In genomic region chr2:100417745-100418090, GRCh38 we compare ENCODE assay signal across 8 cellular contexts. TPM values are rescaled to one million over a fixed set of nuclear protein-coding genes. Genes with fewer than 3 reads are reported as not detected.
DNase-seq lines count a peak whose midpoint lies in the region; ATAC-seq and TF ChIP-seq lines count a peak whose summit lies in the region.

No MANE protein-coding gene starts in this region.

- peak overlapping the region; percentile 81 to 90 (median 83) for H3K4me3 Mint-ChIP-seq in T-cell

- H3K27ac ChIP-seq in rectal smooth muscle tissue (ENCODE audit: low read depth, low read length) = peak overlapping the region; percentile 57
- no peak overlapping the region for H3K27ac ChIP-seq in PC-9

- intact Hi-C loops in PC-9 (cut with micrococcal nuclease; ENCODE audit: unreplicated experiment) = no loop called here

- CTCF ChIA-PET in T-cell (lab: Charles Lee) = no interaction called here
- CTCF ChIA-PET in PC-9 (lab: Charles Lee) = no interaction called here

- TF ChIP-seq CTCF in GM12875 (IDR thresholded peaks at IDR 0.05; ENCODE audit: borderline replicate concordance, insufficient read depth, low read depth, low read length) = no peak
- no peak for TF ChIP-seq CTCF in fibroblast of pulmonary artery (IDR thresholded peaks at IDR 0.05; ENCODE audit: low read length, missing control alignments)
- TF ChIP-seq CTCF in PC-9 (conservative IDR thresholded peaks at IDR 0.05) = no peak

- no peaks in the 10 kb centered on the region for H3K9me2 ChIP-seq in PC-9 (ENCODE audit: insufficient read depth)

- H3K9me3 ChIP-seq in PC-9 (ENCODE audit: insufficient read depth, low read depth) = no peaks in the 10 kb centered on the region

- peaks cover 0 to 5% of the 10 kb centered on the region in 2 donors for H3K27me3 Mint-ChIP-seq in T-cell

- no peak overlapping the region for H3K27ac Mint-ChIP-seq in T-cell

- no peaks in the 10 kb centered on the region for H3K36me3 ChIP-seq in rectal smooth muscle tissue (ENCODE audit: control insufficient read depth, insufficient read depth, low read length)
- H3K36me3 ChIP-seq in PC-9 (ENCODE audit: low read depth) = no peaks in the 10 kb centered on the region

- POLR2A ChIA-PET in T-cell (lab: Charles Lee) (no interaction called here), PC-9 (lab: Charles Lee; ENCODE audit: unreplicated experiment) (no interaction called here)

- no peak overlapping the region for H2AFZ ChIP-seq in PC-9

- peak overlapping the region; percentile 56 for H3K4me3 ChIP-seq in GM12875 (ENCODE audit: low read depth, low read length)
- H3K4me3 ChIP-seq in fibroblast of pulmonary artery (replicated peaks; ENCODE audit: low read depth, low read length) = peak overlapping the region; percentile 73
- peak overlapping the region; percentile 70 for H3K4me3 ChIP-seq in rectal smooth muscle tissue (ENCODE audit: low read length)
- H3K4me3 ChIP-seq in PC-9 = no peak overlapping the region

- H3F3A ChIP-seq in PC-9 (ENCODE audit: insufficient read depth, low read depth) = no peaks in the 10 kb centered on the region

- no TSS peak for BruUV-seq in PC-9 (replicated peaks; lab: Mats Ljungman, UMichigan)

- H4K20me1 ChIP-seq in PC-9 (ENCODE audit: insufficient read depth) = no peaks in the 10 kb centered on the region

- no peak overlapping the region for H3K4me2 ChIP-seq in PC-9

- H3K4me1 Mint-ChIP-seq in T-cell = peaks cover 15 to 22% (median 22%) of the 10 kb centered on the region in 3 donors

- H3K4me1 ChIP-seq in rectal smooth muscle tissue (ENCODE audit: control insufficient read depth, insufficient read depth, low read length) (peaks cover 5% of the 10 kb centered on the region), PC-9 (replicated peaks; ENCODE audit: insufficient read depth) (no peaks in the 10 kb centered on the region)

- no peak overlapping the region for H3K9ac ChIP-seq in rectal smooth muscle tissue (ENCODE audit: low read length)

- peaks cover 2% of the 10 kb centered on the region for H3K27me3 ChIP-seq in rectal smooth muscle tissue (ENCODE audit: control insufficient read depth, insufficient read depth, low read length)
- H3K27me3 ChIP-seq in PC-9 (ENCODE audit: insufficient read depth, low read depth) = peaks cover 71% of the 10 kb centered on the region

- no peaks in the 10 kb centered on the region for H3K79me2 ChIP-seq in PC-9 (ENCODE audit: low read depth)

- H3K36me3 Mint-ChIP-seq in T-cell = peaks cover 3% of the 10 kb centered on the region

- H3K9me3 Mint-ChIP-seq in T-cell = no peaks in the 10 kb centered on the region

- DNase-seq in T-cell = no peak
- DNase-seq in fibroblast of pulmonary artery (ENCODE audit: low read depth) = peak; percentile 23
- no peak for DNase-seq in NCI-H2171 (lab: John Stamatoyannopoulos, UW)
- no peak for DNase-seq in PC-9
- DNase-seq in C1 segment of cervical spinal cord (lab: John Stamatoyannopoulos, UW) = no peak

- ATAC-seq in T-cell (replicated peaks in 1 of 4) = no peak
- no peak for ATAC-seq in GM18517 (IDR thresholded peaks at IDR 0.05; ENCODE audit: unreplicated experiment)

RNA-seq across cellular contexts. Expression of gene CHST10, which starts 0.2 kb away (rescaled TPM):
- total RNA-seq in T-cell = 1 to 10 TPM; 3.4 to 5.8 (median 4.1) TPM
- not detected in 2 replicates for total RNA-seq in PC-9 (2021)

RNA-seq across cellular contexts. Expression of gene NMS, which starts 52.6 kb away (rescaled TPM):
- total RNA-seq in T-cell = not detected
- total RNA-seq in PC-9 (2021) = not detected in 2 replicates
